Comparison of ENCODE assay signal across 17 cellular contexts in the genomic region with DNA sequence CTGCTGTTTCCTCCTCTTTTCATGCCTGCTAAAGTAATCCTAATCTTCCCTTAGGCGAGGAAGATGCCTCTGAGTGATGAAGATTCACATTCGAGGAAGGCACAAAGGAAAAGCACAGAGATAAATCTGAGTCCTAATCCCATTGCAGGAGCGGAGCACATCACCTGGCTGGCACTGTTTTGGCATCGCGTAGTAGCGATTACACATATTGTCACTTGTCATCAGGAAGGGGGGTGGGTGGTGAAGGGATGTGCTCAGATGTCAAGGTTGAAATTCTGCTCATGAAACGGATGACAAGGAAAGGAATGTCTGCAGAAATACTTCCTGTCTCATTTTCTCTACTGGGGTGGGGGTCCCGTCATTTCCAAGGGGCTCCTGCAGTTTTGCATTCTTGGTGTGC.
"Had no signal": no experiment of that assay in that cellular context is flagged by ENCODE, and none has a peak within 500 bp of the region (broad histone marks: within the 10 kb centered on the region; RNA-seq: fewer than 3 reads in every experiment).

No MANE protein-coding gene starts in this region.

- H3K9me3 ChIP-seq: esophagus muscularis mucosa, gastroesophageal sphincter, heart right ventricle, left lung, lower lobe of right lung, mucosa of descending colon had no signal

- ATAC-seq: foreskin keratinocyte, gastroesophageal sphincter, heart right ventricle, left cardiac atrium, left lung, left ventricle myocardium superior, lower lobe of right lung, mucosa of descending colon had no signal

- H3K4me1 ChIP-seq: esophagus muscularis mucosa, foreskin keratinocyte, gastroesophageal sphincter, heart right ventricle, left lung, lower lobe of right lung had no signal

- H3K27ac ChIP-seq: coronary artery, dorsolateral prefrontal cortex, esophagus muscularis mucosa, foreskin keratinocyte, gastroesophageal sphincter, heart right ventricle, left lung, lower lobe of right lung had no signal

- H3K4me3 ChIP-seq: coronary artery, dorsolateral prefrontal cortex, esophagus muscularis mucosa, gastroesophageal sphincter, heart right ventricle, left lung, lower lobe of right lung, mucosa of descending colon had no signal

- H3K36me3 ChIP-seq: esophagus muscularis mucosa, gastroesophageal sphincter, heart right ventricle, left lung, lower lobe of right lung had no signal

- H3K27me3 ChIP-seq: foreskin keratinocyte, gastroesophageal sphincter, left lung had no signal

- DNase-seq: dermis blood vessel endothelial cell; dorsolateral prefrontal cortex; effector CD4-positive, alpha-beta T cell; effector memory CD4-positive, alpha-beta T cell; foreskin keratinocyte; heart right ventricle; hippocampal formation; left cardiac atrium; left lung; left ventricle myocardium superior; lower lobe of right lung; mesenchymal stem cell; mucosa of descending colon; naive B cell had no signal
